In the genomic region with DNA sequence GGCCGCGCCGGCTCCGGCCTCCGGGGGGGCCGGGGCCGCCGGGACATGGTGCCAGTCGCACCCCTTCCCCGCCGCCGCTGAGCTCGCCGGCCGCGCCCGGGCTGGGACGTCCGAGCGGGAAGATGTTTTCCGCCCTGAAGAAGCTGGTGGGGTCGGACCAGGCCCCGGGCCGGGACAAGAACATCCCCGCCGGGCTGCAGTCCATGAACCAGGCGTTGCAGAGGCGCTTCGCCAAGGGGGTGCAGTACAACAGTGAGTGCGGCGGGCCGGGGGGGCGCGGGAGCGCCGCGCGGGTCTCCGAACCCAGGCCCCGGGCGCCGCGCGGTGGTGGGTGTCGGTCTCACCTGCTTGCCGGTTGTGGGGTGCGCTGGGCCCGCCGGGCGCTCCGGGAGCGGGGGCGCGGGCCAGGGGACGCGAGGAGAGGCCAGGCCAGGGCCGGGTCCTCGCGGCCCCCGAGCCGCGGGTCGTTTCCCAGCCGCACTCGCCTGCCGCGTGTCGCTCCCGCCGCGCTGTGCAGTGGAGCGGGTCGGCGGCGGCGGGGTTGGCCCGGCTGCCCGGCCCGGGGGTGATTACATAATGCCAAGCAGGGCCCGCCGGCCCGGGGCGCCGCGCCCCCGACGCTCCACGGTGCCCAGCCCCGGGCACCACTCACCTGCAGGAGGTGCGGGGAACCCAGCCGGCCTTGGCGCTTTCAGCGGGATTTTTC, we compare ENCODE assay signal across 7 cellular contexts. TPM values are rescaled to one million over a fixed set of nuclear protein-coding genes. Genes with fewer than 3 reads are reported as not detected.
DNase-seq lines count a peak whose midpoint lies in the region; ATAC-seq and TF ChIP-seq lines count a peak whose summit lies in the region.

No MANE protein-coding gene starts in this region.

- H3K9me3 Mint-ChIP-seq in brain, result no peaks in the 10 kb centered on the region

- H3K9me3 ChIP-seq in SK-N-MC (ENCODE audit: low read depth, low read length), result no peaks in the 10 kb centered on the region

- peak overlapping the region; percentile 94 for H3K9ac ChIP-seq in SK-N-MC (ENCODE audit: insufficient read length)

- peak overlapping the region; percentile 47 to 94 (median 91) for H3K27ac Mint-ChIP-seq in brain

- H3K4me3 ChIP-seq in SK-N-MC (peak overlapping the region; percentile 96), kidney epithelial cell (ENCODE audit: low read depth, low read length) (peak overlapping the region; percentile 92)

- H3K36me3 ChIP-seq in SK-N-MC (ENCODE audit: insufficient read depth, low read length), result peaks cover 36% of the 10 kb centered on the region
- H3K36me3 ChIP-seq in kidney epithelial cell (ENCODE audit: control insufficient read depth, insufficient read depth, low read length), result peaks cover 2% of the 10 kb centered on the region

- DNase-seq in SK-N-MC (ENCODE audit: low read depth, low spot score) (no peak), kidney epithelial cell (ENCODE audit: low read depth) (no peak), NCI-H510A (lab: John Stamatoyannopoulos, UW) (no peak)
- DNase-seq in stimulated activated CD8-positive, alpha-beta memory T cell treated with anti-CD3 and anti-CD28 coated beads, Interleukin-12 subunit alpha, Interleukin-12 subunit beta, amount 100 ng/mL, for 1 hour (ENCODE audit: low read depth), result peak; percentile 30

- peaks cover 46% of the 10 kb centered on the region for H3K4me1 Mint-ChIP-seq in brain

- peaks cover 4% of the 10 kb centered on the region for H3K27me3 Mint-ChIP-seq in brain

- TF ChIP-seq CTCF in brain (conservative IDR thresholded peaks at IDR 0.05) (peak in 1 of 2 experiments; percentile 19), kidney epithelial cell (IDR thresholded peaks at IDR 0.05; ENCODE audit: insufficient read depth, low read length, poor library complexity, severe bottlenecking) (no peak)

- peak overlapping the region; percentile 89 for H3K27ac ChIP-seq in SK-N-MC

- H3K4me3 Mint-ChIP-seq in brain, result peak overlapping the region; percentile 85 to 92 (median 91)

- ATAC-seq in GM18907 (IDR thresholded peaks at IDR 0.05; ENCODE audit: unreplicated experiment), result peak; percentile 41
- peak; percentile 45 for ATAC-seq in HG02885 (IDR thresholded peaks at IDR 0.05; ENCODE audit: poor library complexity, unreplicated experiment)

- H3K27me3 ChIP-seq in kidney epithelial cell (ENCODE audit: control insufficient read depth, insufficient read depth, low read length), result no peaks in the 10 kb centered on the region

- H3K36me3 Mint-ChIP-seq in brain, result peaks cover 30% of the 10 kb centered on the region

RNA-seq across cellular contexts. Expression of a gene that starts 0.5 kb away (rescaled TPM):
- polyA plus RNA-seq in brain (ENCODE audit: insufficient read depth, low read depth, low replicate concordance), result 170 TPM
- total RNA-seq in kidney epithelial cell, result 99.3 and 118 TPM in 2 replicates

RNA-seq across cellular contexts. Expression of a gene that starts 12.1 kb away (rescaled TPM):
- 4.8 TPM for polyA plus RNA-seq in brain (ENCODE audit: insufficient read depth, low read depth, low replicate concordance)
- total RNA-seq in kidney epithelial cell, result 0.84 and 0.89 TPM in 2 replicates

RNA-seq across cellular contexts. Expression of a gene that starts 17.1 kb away (rescaled TPM):
- 182 TPM for polyA plus RNA-seq in brain (ENCODE audit: insufficient read depth, low read depth, low replicate concordance)
- total RNA-seq in kidney epithelial cell, result 69.8 and 79.8 TPM in 2 replicates

RNA-seq across cellular contexts. Expression of a gene that starts 34.0 kb away (rescaled TPM):
- polyA plus RNA-seq in brain (ENCODE audit: insufficient read depth, low read depth, low replicate concordance), result 10.5 TPM
- total RNA-seq in kidney epithelial cell, result 0.75 and 0.96 TPM in 2 replicates

RNA-seq across cellular contexts. Expression of a gene that starts 41.0 kb away (rescaled TPM):
- polyA plus RNA-seq in brain (ENCODE audit: insufficient read depth, low read depth, low replicate concordance), result 259 TPM
- 124 and 129 TPM in 2 replicates for total RNA-seq in kidney epithelial cell
